In genomic region chr19:2061093-2061935, GRCh38 we compare ENCODE assay signal across 1 cellular context.
TF ChIP-seq lines count a peak whose summit lies in the region.

No MANE protein-coding gene starts in this region.

TF ChIP-seq in HepG2, 621 proteins besides CTCF, POLR2A, EP300 and RAD21 (continued from another document and continues in another):
- 0 out of 2 replicates have a peak, but pooled peaks have one; percentile 28 for TF ChIP-seq ZNF512B (CRISPR knock-in tag; IDR thresholded peaks at IDR 0.05; ENCODE audit: borderline replicate concordance)
- 0 out of 2 replicates have a peak, but pooled peaks have one; percentile 49 for TF ChIP-seq PCBP1 (IDR thresholded peaks at IDR 0.05; ENCODE audit: borderline replicate concordance, low read depth, low read length)
- 0 out of 2 replicates have a peak, but pooled peaks have one; percentile 57 for TF ChIP-seq TIGD3 (CRISPR knock-in tag; IDR thresholded peaks at IDR 0.05; ENCODE audit: borderline replicate concordance)
- TF ChIP-seq ZNF33B (CRISPR knock-in tag; IDR thresholded peaks at IDR 0.05): no peak
- peak; percentile 95 for TF ChIP-seq RFX5 (IDR thresholded peaks at IDR 0.05; ENCODE audit: low read depth, low read length)
- no peak for TF ChIP-seq ZNF567 (CRISPR knock-in tag; IDR thresholded peaks at IDR 0.05; ENCODE audit: borderline replicate concordance)
- 0 out of 2 replicates have a peak, but pooled peaks have one; percentile 3 for TF ChIP-seq ZNF788 (CRISPR knock-in tag; IDR thresholded peaks at IDR 0.05; ENCODE audit: borderline replicate concordance)
- TF ChIP-seq MEIS1 (CRISPR knock-in tag; IDR thresholded peaks at IDR 0.05; ENCODE audit: borderline replicate concordance): peak; percentile 73; the same call in 1 of the 2 replicates
- TF ChIP-seq ZNF572 (CRISPR knock-in tag; IDR thresholded peaks at IDR 0.05): no peak
- peak; percentile 44; the same call in 1 of the 2 replicates for TF ChIP-seq TMF1 (CRISPR knock-in tag; IDR thresholded peaks at IDR 0.05; ENCODE audit: low read depth)
- TF ChIP-seq KIAA2018 (CRISPR knock-in tag; IDR thresholded peaks at IDR 0.05; ENCODE audit: borderline replicate concordance): no peak
- peak; percentile 93 for TF ChIP-seq ZFX (CRISPR knock-in tag; IDR thresholded peaks at IDR 0.05; ENCODE audit: low read depth)
- TF ChIP-seq ZNF710 (CRISPR knock-in tag; IDR thresholded peaks at IDR 0.05; ENCODE audit: borderline replicate concordance): no peak
- no peak for TF ChIP-seq SP1 (IDR thresholded peaks at IDR 0.05)
- TF ChIP-seq SP1 (CRISPR knock-in tag; IDR thresholded peaks at IDR 0.05): peak; percentile 75
- no peak for TF ChIP-seq HOXA7 (CRISPR knock-in tag; IDR thresholded peaks at IDR 0.05)
- no peak for TF ChIP-seq TCF7 (IDR thresholded peaks at IDR 0.05; ENCODE audit: low read depth)
- TF ChIP-seq ZNF510 (CRISPR knock-in tag; IDR thresholded peaks at IDR 0.05; ENCODE audit: low read depth): peak; percentile 48; the same call in 1 of the 2 replicates
- 0 out of 2 replicates have a peak, but pooled peaks have one; percentile 1 for TF ChIP-seq FOSL2 (CRISPR knock-in tag; IDR thresholded peaks at IDR 0.05)
- peak; percentile 30; the same call in 1 of the 2 replicates for TF ChIP-seq MEIS2 (CRISPR knock-in tag; IDR thresholded peaks at IDR 0.05)
- TF ChIP-seq ARID5B (CRISPR knock-in tag; IDR thresholded peaks at IDR 0.05): 0 out of 2 replicates have a peak, but pooled peaks have one; percentile 10
- TF ChIP-seq CBFB (CRISPR knock-in tag; IDR thresholded peaks at IDR 0.05): peak; percentile 28; the same call in 1 of the 2 replicates
- TF ChIP-seq NR0B2 (CRISPR knock-in tag; IDR thresholded peaks at IDR 0.05): no peak; the same call in none of the 2 replicates
- TF ChIP-seq ZNF691 (CRISPR knock-in tag; IDR thresholded peaks at IDR 0.05; ENCODE audit: borderline replicate concordance, low read depth): peak; percentile 57
- no peak for TF ChIP-seq ZNF720 (CRISPR knock-in tag; IDR thresholded peaks at IDR 0.05)
- no peak for TF ChIP-seq ZNF777 (CRISPR knock-in tag; IDR thresholded peaks at IDR 0.05)
- peak; percentile 60; the same call in 1 of the 2 replicates for TF ChIP-seq ZNF619 (CRISPR knock-in tag; IDR thresholded peaks at IDR 0.05)
- TF ChIP-seq CENPX (CRISPR knock-in tag; IDR thresholded peaks at IDR 0.05): no peak
- TF ChIP-seq MLXIP (CRISPR knock-in tag; IDR thresholded peaks at IDR 0.05; ENCODE audit: borderline replicate concordance): 0 out of 2 replicates have a peak, but pooled peaks have one; percentile 48
- 0 out of 2 replicates have a peak, but pooled peaks have one; percentile 11 for TF ChIP-seq ZNF230 (CRISPR knock-in tag; IDR thresholded peaks at IDR 0.05)
- 0 out of 2 replicates have a peak, but pooled peaks have one; percentile 66 for TF ChIP-seq ZBTB42 (CRISPR knock-in tag; IDR thresholded peaks at IDR 0.05)
- peak; percentile 42 for TF ChIP-seq IKZF4 (CRISPR knock-in tag; IDR thresholded peaks at IDR 0.05; ENCODE audit: borderline replicate concordance, low read depth, not compliant biosample characterization)
- TF ChIP-seq HOXD1 (CRISPR knock-in tag; IDR thresholded peaks at IDR 0.05): no peak
- no peak for TF ChIP-seq ZBTB3 (CRISPR knock-in tag; IDR thresholded peaks at IDR 0.05; ENCODE audit: borderline replicate concordance, low read depth)
